ENCODE assay signal across 16 cellular contexts in genomic region chr1:92479587-92479986, GRCh38. TPM values are rescaled to one million over a fixed set of nuclear protein-coding genes. Genes with fewer than 3 reads are reported as not detected.
DNase-seq lines count a peak whose midpoint lies in the region; ATAC-seq and TF ChIP-seq lines count a peak whose summit lies in the region.
"Had no signal": no experiment of that assay in that cellular context is flagged by ENCODE, and none has a peak within 500 bp of the region (broad histone marks: within the 10 kb centered on the region; RNA-seq: fewer than 3 reads in every experiment).

No MANE protein-coding gene starts in this region.

- H3K27me3 Mint-ChIP-seq in CD8-positive, alpha-beta T cell (ENCODE audit: low read depth): no peaks in the 10 kb centered on the region
- peaks cover 99% of the 10 kb centered on the region for H3K27me3 Mint-ChIP-seq in H9 (ENCODE audit: low read depth)
- no peaks in the 10 kb centered on the region for H3K27me3 Mint-ChIP-seq in natural killer cell (ENCODE audit: low read depth in 2 of 2)

- no peak overlapping the region for H2AFZ ChIP-seq in H9 (ENCODE audit: low read length)

- no peaks in the 10 kb centered on the region for H3K9me3 ChIP-seq in CD8-positive, alpha-beta T cell (ENCODE audit: low read length)
- no peaks in the 10 kb centered on the region for H3K9me3 ChIP-seq in H9 (ENCODE audit: control insufficient read depth, low read depth, low read length)
- H3K9me3 ChIP-seq: body of pancreas, gastroesophageal sphincter had no signal

- peaks cover 27% of the 10 kb centered on the region for H3K23me2 ChIP-seq in H9 (ENCODE audit: insufficient read length, low read depth, low read length, poor library complexity, severe bottlenecking)

- H2BK5ac ChIP-seq in H9 (ENCODE audit: insufficient read length, low read length): no peak overlapping the region

- H3K18ac ChIP-seq in H9 (ENCODE audit: insufficient read length, low read depth, low read length): no peak overlapping the region

- no peak overlapping the region for H4K8ac ChIP-seq in H9 (replicated peaks; ENCODE audit: insufficient read length, low read depth, low read length)

- H3K4ac ChIP-seq in H9 (ENCODE audit: low read depth, low read length): no peak overlapping the region

- H3T11ph ChIP-seq in H9 (ENCODE audit: low read length): no peak overlapping the region

- no peaks in the 10 kb centered on the region for H3K27me3 ChIP-seq in CD8-positive, alpha-beta T cell (ENCODE audit: insufficient read depth, low read length)
- H3K27me3 ChIP-seq in H9 (ENCODE audit: insufficient read depth, low read length): peaks cover 66% of the 10 kb centered on the region
- H3K27me3 ChIP-seq: body of pancreas had no signal

- H3K4me3 ChIP-seq in CD8-positive, alpha-beta T cell (ENCODE audit: low read depth, low read length): no peak overlapping the region
- H3K4me3 ChIP-seq: body of pancreas, gastroesophageal sphincter, lung had no signal

- H3K36me3 ChIP-seq in CD8-positive, alpha-beta T cell (ENCODE audit: insufficient read depth, low read length): no peaks in the 10 kb centered on the region
- H3K36me3 ChIP-seq: gastroesophageal sphincter had no signal

- peaks cover 59% of the 10 kb centered on the region for H3K4me1 Mint-ChIP-seq in CD8-positive, alpha-beta T cell (ENCODE audit: low read depth)
- peaks cover 34 to 42% of the 10 kb centered on the region in 2 experiments for H3K4me1 Mint-ChIP-seq in H9
- H3K4me1 Mint-ChIP-seq in natural killer cell: peaks cover 63 to 67% of the 10 kb centered on the region in 2 donors

- DNase-seq in CD8-positive, alpha-beta T cell: no peak
- DNase-seq in H9: no peak
- DNase-seq in activated naive CD4-positive, alpha-beta T cell treated with anti-CD3 and anti-CD28 coated beads, Interleukin-2, amount 50 U/mL, for 72 hours (ENCODE audit: low spot score in 2 of 2): no peak
- DNase-seq in natural killer cell: no peak
- no peak for DNase-seq in dedifferentiated amniotic fluid mesenchymal stem cell (ENCODE audit: extremely low spot score)
- no peak for DNase-seq in anterior cingulate cortex (lab: John Stamatoyannopoulos, UW)
- DNase-seq: activated CD4-positive, CD25-positive, alpha-beta regulatory T cell treated with anti-CD3 and anti-CD28 coated beads, Interleukin-2, amount 50 U/mL, for 72 hours; body of pancreas; dermis blood vessel endothelial cell; NCI-H1694 treated with DMSO at 0.1 percent for 48 hours; NCI-H446 treated with DMSO at 0.1 percent for 48 hours; small intestine; stimulated activated CD4-positive, alpha-beta T cell treated with anti-CD3 and anti-CD28 coated beads, Interleukin-4, amount 100 ng/mL, for 24 hours had no signal

- H3K27ac ChIP-seq in CD8-positive, alpha-beta T cell (ENCODE audit: low read depth, low read length): no peak overlapping the region
- H3K27ac ChIP-seq in H9 (ENCODE audit: insufficient read length, low read depth, low read length): no peak overlapping the region
- H3K27ac ChIP-seq: body of pancreas, gastroesophageal sphincter had no signal

- H3K23ac ChIP-seq in H9 (ENCODE audit: insufficient read length, low read depth, low read length): no peak overlapping the region

- no peak overlapping the region for H2AK5ac ChIP-seq in H9 (ENCODE audit: insufficient read length, low read length)

- H3K36me3 Mint-ChIP-seq in CD8-positive, alpha-beta T cell: peaks cover 51% of the 10 kb centered on the region
- H3K36me3 Mint-ChIP-seq in H9 (ENCODE audit: insufficient read depth in 1 of 3, low read depth in 3 of 3) (peaks cover 0 to 4% (median 0%) of the 10 kb centered on the region in 3 experiments; a peak in 2 of 7 replicates), natural killer cell (peaks cover 14% of the 10 kb centered on the region)
- peaks cover 70 to 91% of the 10 kb centered on the region in 2 donors for H3K36me3 Mint-ChIP-seq in activated naive CD4-positive, alpha-beta T cell treated with anti-CD3 and anti-CD28 coated beads, Interleukin-2, amount 50 U/mL, for 72 hours

- no peaks in the 10 kb centered on the region for H4K20me1 ChIP-seq in H9 (ENCODE audit: control insufficient read depth, insufficient read depth, insufficient read length)

- no peak for ATAC-seq in CD8-positive, alpha-beta T cell
- ATAC-seq in activated naive CD4-positive, alpha-beta T cell treated with anti-CD3 and anti-CD28 coated beads, Interleukin-2, amount 50 U/mL, for 72 hours: no peak
- ATAC-seq in natural killer cell (no peak), HG02759 (IDR thresholded peaks at IDR 0.05; ENCODE audit: unreplicated experiment) (no peak)
- ATAC-seq: body of pancreas, gastroesophageal sphincter had no signal

- H3K9me3 Mint-ChIP-seq in CD8-positive, alpha-beta T cell: no peaks in the 10 kb centered on the region
- H3K9me3 Mint-ChIP-seq in H9 (peaks cover 5 to 14% of the 10 kb centered on the region in 2 experiments), natural killer cell (no peaks in the 10 kb centered on the region)
- H3K9me3 Mint-ChIP-seq in activated naive CD4-positive, alpha-beta T cell treated with anti-CD3 and anti-CD28 coated beads, Interleukin-2, amount 50 U/mL, for 72 hours: no peaks in the 10 kb centered on the region

- no peak overlapping the region for H3K9ac ChIP-seq in H9 (ENCODE audit: extremely low read depth, insufficient read length, low read length)

- no peak overlapping the region for H3K56ac ChIP-seq in H9 (ENCODE audit: insufficient read length, low read depth, low read length)

- no peak for TF ChIP-seq CTCF in CD8-positive, alpha-beta T cell (IDR thresholded peaks at IDR 0.05)
- TF ChIP-seq CTCF in H9 (conservative IDR thresholded peaks at IDR 0.05): no peak
- no peak for TF ChIP-seq CTCF in natural killer cell (IDR thresholded peaks at IDR 0.05)

- no CpG with 5 or more reads among the region's 9 CpGs for WGBS in H9 (ENCODE audit: extremely low coverage, insufficient read length, low lambda C conversion rate)

- no peak overlapping the region for H2BK15ac ChIP-seq in H9 (ENCODE audit: low read depth, low read length)

- H2BK12ac ChIP-seq in H9 (ENCODE audit: insufficient read length, low read depth, low read length): no peak overlapping the region

- peak overlapping the region; percentile 41 for H3K27ac Mint-ChIP-seq in CD8-positive, alpha-beta T cell
- 0 out of 7 replicates have a peak overlapping the region, but pooled peaks of 1 of the 3 experiments have one; percentile 29 for H3K27ac Mint-ChIP-seq in H9
- H3K27ac Mint-ChIP-seq in activated naive CD4-positive, alpha-beta T cell treated with anti-CD3 and anti-CD28 coated beads, Interleukin-2, amount 50 U/mL, for 72 hours: peak overlapping the region; percentile 92 to 98
- H3K27ac Mint-ChIP-seq in natural killer cell: peak overlapping the region; percentile 87

- no peak overlapping the region for H3K14ac ChIP-seq in H9 (ENCODE audit: insufficient read depth, low read length)

- H4K91ac ChIP-seq in H9 (ENCODE audit: insufficient read length, low read depth, low read length): no peak overlapping the region

- no peaks in the 10 kb centered on the region for H3K79me2 ChIP-seq in H9 (ENCODE audit: insufficient read depth, low read length)

- POLR2A ChIA-PET in CD8-positive, alpha-beta T cell (lab: Charles Lee): no interaction called here

- H3K4me2 ChIP-seq in H9 (ENCODE audit: insufficient read depth, insufficient read length, low read length): peak overlapping the region; percentile 74

- intact Hi-C loops in CD8-positive, alpha-beta T cell (cut with DNase I, micrococcal nuclease): loop anchor here in 1 of 2 experiments (10.0 kb wide), 2 partner anchors 355 to 975 kb away; partner anchors contain the start of genes CDC7 and RPL5
- intact Hi-C loops in natural killer cell (cut with micrococcal nuclease): no loop called here

- no peaks in the 10 kb centered on the region for H3K79me1 ChIP-seq in H9 (ENCODE audit: insufficient read depth, low read depth, low read length, poor library complexity, severe bottlenecking)

- H3K4me3 Mint-ChIP-seq in CD8-positive, alpha-beta T cell: no peak overlapping the region
- H3K4me3 Mint-ChIP-seq in H9 (peak overlapping the region in 1 of 2 experiments; percentile 78; a peak in 3 of 5 replicates), natural killer cell (peak overlapping the region; percentile 80)

- H3K4me1 ChIP-seq in CD8-positive, alpha-beta T cell (ENCODE audit: insufficient read depth, low read length): peaks cover 63% of the 10 kb centered on the region
- no peaks in the 10 kb centered on the region for H3K4me1 ChIP-seq in H9 (ENCODE audit: insufficient read depth, low read length)

- no peak overlapping the region for H4K5ac ChIP-seq in H9 (ENCODE audit: insufficient read length, low read depth, low read length)

- CTCF ChIA-PET in CD8-positive, alpha-beta T cell (lab: Charles Lee): no interaction called here

- H2BK120ac ChIP-seq in H9 (ENCODE audit: low read depth, low read length, poor library complexity, severe bottlenecking): no peak overlapping the region

- H2BK20ac ChIP-seq in H9 (ENCODE audit: low read depth, low read length, poor library complexity, severe bottlenecking): no peak overlapping the region

RNA-seq across cellular contexts. Expression of gene GFI1, which starts 7.1 kb away (rescaled TPM):
- 10 to 100 TPM; 30.6 to 32.6 TPM for total RNA-seq in CD8-positive, alpha-beta T cell
- total RNA-seq in H9 (2021) (0.11 TPM in 1 of 2 replicates, not detected in the other), natural killer cell (10 to 100 TPM; 42.7 to 50.3 (median 46.0) TPM)
- 100 to 1,000 TPM in 1 of 2 donors, 10 to 100 TPM in 1; 42.3 to 125 TPM for total RNA-seq in activated naive CD4-positive, alpha-beta T cell treated with anti-CD3 and anti-CD28 coated beads, Interleukin-2, amount 50 U/mL, for 72 hours

Comparison
In these comparisons a context has a peak if more than half of its experiments do, and no peak if none do; other contexts are left out.
1. RNA of gene GFI1, which starts 7.1 kb away (total RNA-seq): 42.3 to 125 TPM in activated naive CD4-positive, alpha-beta T cell treated with anti-CD3 and anti-CD28 coated beads, Interleukin-2, amount 50 U/mL, for 72 hours, 42.7 to 50.3 TPM in natural killer cell and 30.6 to 32.6 TPM in CD8-positive, alpha-beta T cell; 0.11 TPM in H9; every median in the first group is over 10 times any median in the second.